In genomic region chr1:39672551-39672947, GRCh38 we compare ENCODE assay signal across 8 cellular contexts. TPM values are rescaled to one million over a fixed set of nuclear protein-coding genes. Genes with fewer than 3 reads are reported as not detected.
DNase-seq lines count a peak whose midpoint lies in the region; ATAC-seq and TF ChIP-seq lines count a peak whose summit lies in the region.

No MANE protein-coding gene starts in this region.

- no peaks in the 10 kb centered on the region for H3K36me3 ChIP-seq in stomach

- H3K9me3 ChIP-seq in AG04450 (ENCODE audit: control insufficient read depth, insufficient read depth, low read length) (no peaks in the 10 kb centered on the region; the same call in 1 of the 2 replicates), stomach (no peaks in the 10 kb centered on the region)

- POLR2A ChIA-PET in AG04450 (lab: Yijun Ruan, JAX), result no interaction called here

- intact Hi-C loops in activated T-helper 2 cell treated with anti-CD3 and anti-CD28 coated beads, Interferon-gamma antibody, Interleukin-2, Interleukin-4, amounts not matched to agents 10 μg/mL and 5 μg/mL and 100 μg/mL, durations not matched to agents 14 hours and 24 hours and 36 hours (cut with micrococcal nuclease), result loop anchor here (2.0 kb wide), 1 partner anchor 48 kb away; no protein-coding TSS in a partner anchor
- intact Hi-C loops in left ventricle myocardium superior (cut with micrococcal nuclease), result no loop called here
- intact Hi-C loops in stomach (cut with DNase I; ENCODE audit: low total_unique reads), result no loop called here

- CTCF ChIA-PET in AG04450 (lab: Charles Lee), result interaction anchor here (0.6 to 9.4 kb wide), 16 partner anchors 9 to 134 kb away, joined by 3 to 128 read pairs (median 4); partner anchors contain the start of gene PABPC4

- no peak for DNase-seq in AG04450 (ENCODE audit: low read depth, low spot score)
- no peak for DNase-seq in HFFc6
- DNase-seq in activated T-helper 2 cell treated with anti-CD3 and anti-CD28 coated beads, Interferon-gamma antibody, Interleukin-2, Interleukin-4, amounts not matched to agents 10 μg/mL and 5 μg/mL and 100 μg/mL, durations not matched to agents 14 hours and 24 hours and 36 hours (ENCODE audit: low spot score), result no peak
- no peak for DNase-seq in left ventricle myocardium superior
- no peak for DNase-seq in stomach
- no peak for DNase-seq in GF-D8 (lab: John Stamatoyannopoulos, UW)
- no peak for DNase-seq in SK-N-DZ (ENCODE audit: low spot score)

- H3K27me3 ChIP-seq in AG04450 (ENCODE audit: control insufficient read depth, insufficient read depth, low read length) (peaks cover 74% of the 10 kb centered on the region), stomach (peaks cover 0 to 62% (median 20%) of the 10 kb centered on the region in 3 donors)

- H3K9me3 Mint-ChIP-seq in HFFc6, result no peaks in the 10 kb centered on the region
- H3K9me3 Mint-ChIP-seq in activated T-helper 2 cell treated with anti-CD3 and anti-CD28 coated beads, Interferon-gamma antibody, Interleukin-2, Interleukin-4, amounts not matched to agents 10 μg/mL and 5 μg/mL and 100 μg/mL, durations not matched to agents 14 hours and 24 hours and 36 hours, result no peaks in the 10 kb centered on the region

- no peak for TF ChIP-seq POLR2A in stomach (IDR thresholded peaks at IDR 0.05)

- TF ChIP-seq EP300 in stomach (IDR thresholded peaks at IDR 0.05), result no peak

- peaks cover 14 to 20% (median 17%) of the 10 kb centered on the region in 4 donors for H3K4me1 ChIP-seq in stomach

- H3K27me3 Mint-ChIP-seq in HFFc6 (ENCODE audit: insufficient read depth), result peaks cover 25% of the 10 kb centered on the region
- H3K27me3 Mint-ChIP-seq in activated T-helper 2 cell treated with anti-CD3 and anti-CD28 coated beads, Interferon-gamma antibody, Interleukin-2, Interleukin-4, amounts not matched to agents 10 μg/mL and 5 μg/mL and 100 μg/mL, durations not matched to agents 14 hours and 24 hours and 36 hours (ENCODE audit: low read depth), result peaks cover 28% of the 10 kb centered on the region

- H3K27ac ChIP-seq in AG04450 (ENCODE audit: low read depth, low read length) (no peak overlapping the region), stomach (no peak overlapping the region)

- no peak overlapping the region for H3K27ac Mint-ChIP-seq in HFFc6
- H3K27ac Mint-ChIP-seq in activated T-helper 2 cell treated with anti-CD3 and anti-CD28 coated beads, Interferon-gamma antibody, Interleukin-2, Interleukin-4, amounts not matched to agents 10 μg/mL and 5 μg/mL and 100 μg/mL, durations not matched to agents 14 hours and 24 hours and 36 hours, result no peak overlapping the region

- H3K4me3 ChIP-seq in AG04450 (ENCODE audit: low read depth, low read length) (peak overlapping the region; percentile 45; the same call in 1 of the 2 replicates), stomach (peak overlapping the region; percentile 45 to 62 (median 52))

- WGBS in stomach, 5 donors, result 20 to 26% (median 23%) methylated on average over 11 to 12 of the region's 12 CpGs

- H3K4me1 Mint-ChIP-seq in HFFc6 (ENCODE audit: low read depth), result peaks cover 17% of the 10 kb centered on the region
- H3K4me1 Mint-ChIP-seq in activated T-helper 2 cell treated with anti-CD3 and anti-CD28 coated beads, Interferon-gamma antibody, Interleukin-2, Interleukin-4, amounts not matched to agents 10 μg/mL and 5 μg/mL and 100 μg/mL, durations not matched to agents 14 hours and 24 hours and 36 hours (ENCODE audit: low read depth), result peaks cover 8% of the 10 kb centered on the region

- peak overlapping the region; percentile 76 for H3K4me3 Mint-ChIP-seq in HFFc6
- peak overlapping the region; percentile 60 for H3K4me3 Mint-ChIP-seq in activated T-helper 2 cell treated with anti-CD3 and anti-CD28 coated beads, Interferon-gamma antibody, Interleukin-2, Interleukin-4, amounts not matched to agents 10 μg/mL and 5 μg/mL and 100 μg/mL, durations not matched to agents 14 hours and 24 hours and 36 hours (ENCODE audit: low read depth)

- no peaks in the 10 kb centered on the region for H3K36me3 Mint-ChIP-seq in HFFc6 (ENCODE audit: low read depth)
- no peaks in the 10 kb centered on the region for H3K36me3 Mint-ChIP-seq in activated T-helper 2 cell treated with anti-CD3 and anti-CD28 coated beads, Interferon-gamma antibody, Interleukin-2, Interleukin-4, amounts not matched to agents 10 μg/mL and 5 μg/mL and 100 μg/mL, durations not matched to agents 14 hours and 24 hours and 36 hours (ENCODE audit: low read depth)

- peak; percentile 10 for ATAC-seq in left ventricle myocardium superior
- ATAC-seq in HG03025 (IDR thresholded peaks at IDR 0.05; ENCODE audit: low FRiP score, unreplicated experiment), result no peak

- TF ChIP-seq CTCF in AG04450 (IDR thresholded peaks at IDR 0.05; ENCODE audit: low read depth, low read length), result peak; percentile 56
- TF ChIP-seq CTCF in HFFc6 (IDR thresholded peaks at IDR 0.05), result peak; percentile 82
- TF ChIP-seq CTCF in stomach (IDR thresholded peaks at IDR 0.05), result peak in 2 of 7 experiments; percentile 8 to 24

RNA-seq across cellular contexts. Expression of gene NT5C1A, which starts 0.6 kb away (rescaled TPM):
- not detected in 2 replicates for polyA plus RNA-seq in AG04450 (2011; rRNA removed)
- 0.18 TPM in 1 of 2 replicates, not detected in the other for polyA minus RNA-seq in AG04450 (2011; rRNA and poly(A)+ RNA removed)
- total RNA-seq in HFFc6 (2021; fragmentation: NEBNext Ultra II Directional; extraction: Animal tissue kit (Norgen Biotek cat#: 25700)), result not detected
- total RNA-seq in activated T-helper 2 cell treated with anti-CD3 and anti-CD28 coated beads, Interferon-gamma antibody, Interleukin-2, Interleukin-4, amounts not matched to agents 10 μg/mL and 5 μg/mL and 100 μg/mL, durations not matched to agents 14 hours and 24 hours and 36 hours, result 0.74 and 1.2 TPM in 2 replicates
- total RNA-seq in left ventricle myocardium superior, result 39.6 TPM
- total RNA-seq in stomach, result under 1 TPM in 1 of 5 donors, not detected in 4; 0.92 TPM
- polyA plus RNA-seq in stomach, result under 1 TPM in 1 of 3 donors, not detected in 2; 0.76 TPM
- polyA plus RNA-seq in SK-N-DZ (2014; cell fraction: cytosol; rRNA removed), result 0.22 and 0.23 TPM in 2 replicates
- polyA plus RNA-seq in SK-N-DZ (2014; cell fraction: nucleus; rRNA removed), result not detected in 2 replicates

RNA-seq across cellular contexts. Expression of gene HPCAL4, which starts 18.7 kb away (rescaled TPM):
- not detected in 2 replicates for polyA plus RNA-seq in AG04450 (2011; rRNA removed)
- not detected in 2 replicates for polyA minus RNA-seq in AG04450 (2011; rRNA and poly(A)+ RNA removed)
- not detected for total RNA-seq in HFFc6 (2021; fragmentation: NEBNext Ultra II Directional; extraction: Animal tissue kit (Norgen Biotek cat#: 25700))
- total RNA-seq in activated T-helper 2 cell treated with anti-CD3 and anti-CD28 coated beads, Interferon-gamma antibody, Interleukin-2, Interleukin-4, amounts not matched to agents 10 μg/mL and 5 μg/mL and 100 μg/mL, durations not matched to agents 14 hours and 24 hours and 36 hours, result 0.39 and 0.48 TPM in 2 replicates
- total RNA-seq in left ventricle myocardium superior, result 2.4 TPM
- total RNA-seq in stomach, result 1 to 10 TPM in 1 of 5 donors, under 1 TPM in 1, not detected in 3; 0.14 to 1.5 TPM
- under 1 TPM; 0.06 to 0.15 (median 0.15) TPM for polyA plus RNA-seq in stomach
- polyA plus RNA-seq in SK-N-DZ (2014; cell fraction: cytosol; rRNA removed), result 0.14 and 0.59 TPM in 2 replicates
- polyA plus RNA-seq in SK-N-DZ (2014; cell fraction: nucleus; rRNA removed), result 0.05 and 0.17 TPM in 2 replicates

RNA-seq across cellular contexts. Expression of gene HEYL, which starts 33.1 kb away (rescaled TPM):
- 0.14 TPM in 2 replicates for polyA plus RNA-seq in AG04450 (2011; rRNA removed)
- polyA minus RNA-seq in AG04450 (2011; rRNA and poly(A)+ RNA removed), result 0.17 and 0.18 TPM in 2 replicates
- not detected for total RNA-seq in HFFc6 (2021; fragmentation: NEBNext Ultra II Directional; extraction: Animal tissue kit (Norgen Biotek cat#: 25700))
- 0.73 and 0.74 TPM in 2 replicates for total RNA-seq in activated T-helper 2 cell treated with anti-CD3 and anti-CD28 coated beads, Interferon-gamma antibody, Interleukin-2, Interleukin-4, amounts not matched to agents 10 μg/mL and 5 μg/mL and 100 μg/mL, durations not matched to agents 14 hours and 24 hours and 36 hours
- total RNA-seq in left ventricle myocardium superior, result 15.0 TPM
- total RNA-seq in stomach, result 1 to 10 TPM in 2 of 5 donors, under 1 TPM in 2, not detected in 1; 0.45 to 4.8 (median 2.2) TPM
- 1 to 10 TPM; 1.0 to 6.0 (median 3.4) TPM for polyA plus RNA-seq in stomach
- polyA plus RNA-seq in SK-N-DZ (2014; cell fraction: cytosol; rRNA removed), result 0.80 and 0.92 TPM in 2 replicates
- 0.82 and 0.85 TPM in 2 replicates for polyA plus RNA-seq in SK-N-DZ (2014; cell fraction: nucleus; rRNA removed)

Comparison
In these comparisons a context has a peak if more than half of its experiments do, and no peak if none do; other contexts are left out.
1. RNA of gene NT5C1A, which starts 0.6 kb away (total RNA-seq): 39.6 TPM in left ventricle myocardium superior (single experiment); 0.74 to 1.2 TPM in activated T-helper 2 cell treated with anti-CD3 and anti-CD28 coated beads, Interferon-gamma antibody, Interleukin-2, Interleukin-4, amounts not matched to agents 10 μg/mL and 5 μg/mL and 100 μg/mL, durations not matched to agents 14 hours and 24 hours and 36 hours, not detected in HFFc6 and 0.92 TPM in stomach; every median in the first group is over 10 times any median in the second.